10 cellular contexts compared by ENCODE assay signal in the genomic region with DNA sequence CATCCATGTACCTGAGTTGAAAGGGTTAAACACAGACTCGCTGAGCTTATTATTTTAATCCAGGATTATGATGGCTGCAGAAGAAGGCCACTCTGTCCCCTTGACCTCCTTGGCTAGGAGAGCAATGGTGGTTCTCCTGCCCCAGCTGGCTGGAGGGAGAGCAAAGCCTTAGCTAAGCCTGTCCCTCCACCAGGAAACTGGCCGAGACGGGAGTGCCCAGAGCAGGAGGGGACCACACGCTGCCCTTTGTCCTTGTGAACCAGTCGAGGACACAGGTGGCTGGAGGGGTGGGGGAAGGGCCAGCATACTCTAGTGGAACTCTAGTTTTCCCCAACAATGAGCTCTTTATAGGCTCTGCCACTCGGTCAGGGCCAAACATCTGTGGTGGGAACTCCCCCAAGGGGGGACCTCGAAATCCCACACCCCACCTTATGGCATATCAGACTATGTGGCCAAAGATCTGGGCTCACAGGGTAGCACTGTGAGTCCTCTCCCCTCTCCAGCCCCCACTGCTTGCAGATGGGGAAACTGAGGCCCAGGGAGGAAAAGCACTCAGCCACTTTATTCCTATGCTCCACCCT. TPM values are rescaled to one million over a fixed set of nuclear protein-coding genes. Genes with fewer than 3 reads are reported as not detected.
DNase-seq lines count a peak whose midpoint lies in the region; ATAC-seq and TF ChIP-seq lines count a peak whose summit lies in the region.
"Had no signal": no experiment of that assay in that cellular context is flagged by ENCODE, and none has a peak within 500 bp of the region (broad histone marks: within the 10 kb centered on the region; RNA-seq: fewer than 3 reads in every experiment).

No MANE protein-coding gene starts in this region.

- no peak overlapping the region for H3K27ac ChIP-seq in iPS-20b (ENCODE audit: low read length)

- DNase-seq in C1 segment of cervical spinal cord (lab: John Stamatoyannopoulos, UW) (peak in 9 of 14 donors; percentile 24 to 70 (median 62)), amygdala (lab: John Stamatoyannopoulos, UW) (peak in 54 of 56 donors; percentile 23 to 90 (median 66)), osteocyte (ENCODE audit: extremely low spot score, unreplicated experiment) (no peak), Kasumi-1 (lab: John Stamatoyannopoulos, UW) (no peak), NCI-H2107 (lab: John Stamatoyannopoulos, UW) (no peak)
- DNase-seq in stimulated activated CD4-positive, alpha-beta T cell treated with anti-CD3 and anti-CD28 coated beads, Interleukin-4, amount 100 ng/mL, for 24 hours, result no peak
- DNase-seq: foreskin fibroblast had no signal

- TF ChIP-seq CTCF in osteocyte (IDR thresholded peaks at IDR 0.05), result no peak

- H3K4me1 ChIP-seq in iPS-20b (ENCODE audit: insufficient read depth, low read length), result peaks cover 35% of the 10 kb centered on the region

- no peak overlapping the region for H3K4me3 ChIP-seq in iPS-20b (ENCODE audit: low read length)

- no peak overlapping the region for H3K4me3 Mint-ChIP-seq in osteocyte (ENCODE audit: unreplicated experiment)
- H3K4me3 Mint-ChIP-seq: memory B cell had no signal

- no peaks in the 10 kb centered on the region for H3K27me3 ChIP-seq in iPS-20b (ENCODE audit: insufficient read depth, low read length)

- H3K9ac ChIP-seq in iPS-20b (ENCODE audit: low read depth, low read length), result 0 out of 2 replicates have a peak overlapping the region, but pooled peaks have one; percentile 20

- H3K9me3 ChIP-seq in iPS-20b (ENCODE audit: insufficient read depth, low read depth, low read length), result no peaks in the 10 kb centered on the region

- peak overlapping the region; percentile 90 for H3K27ac Mint-ChIP-seq in osteocyte (ENCODE audit: unreplicated experiment)
- H3K27ac Mint-ChIP-seq: memory B cell had no signal

- no peaks in the 10 kb centered on the region for H3K36me3 ChIP-seq in iPS-20b (ENCODE audit: insufficient read depth, low read depth, low read length)

- H3K36me3 Mint-ChIP-seq in osteocyte (ENCODE audit: unreplicated experiment), result peaks cover 3% of the 10 kb centered on the region
- H3K36me3 Mint-ChIP-seq: memory B cell had no signal

- no peak for ATAC-seq in GM21526 (IDR thresholded peaks at IDR 0.05; ENCODE audit: low FRiP score, unreplicated experiment)

- no peaks in the 10 kb centered on the region for H3K9me3 Mint-ChIP-seq in osteocyte (ENCODE audit: unreplicated experiment)
- H3K9me3 Mint-ChIP-seq: memory B cell had no signal

- H3K4me1 Mint-ChIP-seq in osteocyte (ENCODE audit: unreplicated experiment), result peaks cover 69% of the 10 kb centered on the region

- no peaks in the 10 kb centered on the region for H3K27me3 Mint-ChIP-seq in osteocyte (ENCODE audit: unreplicated experiment)

RNA-seq across cellular contexts. Expression of a gene that starts 12.9 kb away (rescaled TPM):
- total RNA-seq in osteocyte, result 6.6 and 8.4 TPM in 2 replicates

Comparison
In these comparisons a context has a peak if more than half of its experiments do, and no peak if none do; other contexts are left out.
1. DNase-seq: peak in C1 segment of cervical spinal cord (9 of 14) and amygdala (54 of 56); none in osteocyte (single experiment), Kasumi-1 (0 of 2), NCI-H2107 (single experiment) and stimulated activated CD4-positive, alpha-beta T cell treated with anti-CD3 and anti-CD28 coated beads, Interleukin-4, amount 100 ng/mL, for 24 hours (single experiment).